ENCODE assay signal across 8 cellular contexts in genomic region chr11:61331636-61332035, GRCh38. TPM values are rescaled to one million over a fixed set of nuclear protein-coding genes. Genes with fewer than 3 reads are reported as not detected.
DNase-seq lines count a peak whose midpoint lies in the region; ATAC-seq and TF ChIP-seq lines count a peak whose summit lies in the region.

No MANE protein-coding gene starts in this region.

- H3K4me3 ChIP-seq in AG09309 (ENCODE audit: control insufficient read depth, low read depth, low read length): peak overlapping the region; percentile 87
- H3K4me3 ChIP-seq in Karpas-422 (ENCODE audit: low read length): peak overlapping the region; percentile 96
- peak overlapping the region; percentile 99 for H3K4me3 ChIP-seq in astrocyte of the cerebellum (ENCODE audit: low read depth, low read length)
- peak overlapping the region; percentile 94 for H3K4me3 ChIP-seq in mucosa of stomach (ENCODE audit: low read length)

- H3K79me2 ChIP-seq in Karpas-422 (ENCODE audit: low read length): peaks cover 79% of the 10 kb centered on the region

- DNase-seq in AG09309 (ENCODE audit: low read depth) (no peak), Karpas-422 (peak; percentile 48), astrocyte of the cerebellum (ENCODE audit: low read depth) (no peak), retina (no peak), DMS53 (lab: John Stamatoyannopoulos, UW) (no peak)

- H3K27ac ChIP-seq in Karpas-422 (ENCODE audit: low read length): no peak overlapping the region

- ATAC-seq in GM18502 (IDR thresholded peaks at IDR 0.05; ENCODE audit: poor library complexity, unreplicated experiment) (no peak), GM18909 (IDR thresholded peaks at IDR 0.05; ENCODE audit: poor library complexity, unreplicated experiment) (no peak)

- in situ Hi-C loops in astrocyte of the cerebellum (cut with HindIII; ENCODE audit: low sequenced_read_pairs): no loop called here

- H3K9me3 ChIP-seq in Karpas-422 (ENCODE audit: low read length) (no peaks in the 10 kb centered on the region), mucosa of stomach (ENCODE audit: control insufficient read depth, low read length) (no peaks in the 10 kb centered on the region)

- no peak overlapping the region for H2AFZ ChIP-seq in Karpas-422 (ENCODE audit: low read length)

- peak overlapping the region; percentile 99 for H3K4me2 ChIP-seq in Karpas-422 (ENCODE audit: low read depth, low read length, poor library complexity, severe bottlenecking)

- H4K20me1 ChIP-seq in Karpas-422 (ENCODE audit: insufficient read depth, low read depth, low read length): peaks cover 24% of the 10 kb centered on the region

- no peaks in the 10 kb centered on the region for H3K9me2 ChIP-seq in Karpas-422 (replicated peaks; ENCODE audit: insufficient read depth, low read length)

- TF ChIP-seq CTCF in AG09309 (IDR thresholded peaks at IDR 0.05; ENCODE audit: control insufficient read depth, insufficient read depth, low read depth, low read length, missing control alignments) (no peak), astrocyte of the cerebellum (IDR thresholded peaks at IDR 0.05; ENCODE audit: low read depth, low read length, missing control alignments) (no peak)

- peak overlapping the region; percentile 94 for H3K9ac ChIP-seq in Karpas-422 (ENCODE audit: low read length)
- peak overlapping the region; percentile 99 for H3K9ac ChIP-seq in mucosa of stomach (ENCODE audit: low read length)

- H3K36me3 ChIP-seq in Karpas-422 (ENCODE audit: insufficient read depth, low read length) (peaks cover 30% of the 10 kb centered on the region; the same call in 1 of the 2 replicates), mucosa of stomach (ENCODE audit: control insufficient read depth, insufficient read depth, low read length) (peaks cover 2% of the 10 kb centered on the region)

- H3K4me1 ChIP-seq in Karpas-422 (ENCODE audit: low read length) (peaks cover 45% of the 10 kb centered on the region), mucosa of stomach (ENCODE audit: control insufficient read depth, insufficient read depth, low read length) (peaks cover 41% of the 10 kb centered on the region)

- H3K27me3 ChIP-seq in Karpas-422 (ENCODE audit: low read length) (no peaks in the 10 kb centered on the region), mucosa of stomach (ENCODE audit: control insufficient read depth, insufficient read depth, low read length) (no peaks in the 10 kb centered on the region)

RNA-seq across cellular contexts. Expression of gene DDB1, which starts 1.3 kb away (rescaled TPM):
- total RNA-seq in Karpas-422 (2014; rRNA removed; shearing (Covaris generic); ENCODE audit: low replicate concordance): 100 and 163 TPM in 2 replicates

RNA-seq across cellular contexts. Expression of gene TKFC, which starts 1.4 kb away (rescaled TPM):
- 72.6 and 92.4 TPM in 2 replicates for total RNA-seq in Karpas-422 (2014; rRNA removed; shearing (Covaris generic); ENCODE audit: low replicate concordance)

RNA-seq across cellular contexts. Expression of gene CYB561A3, which starts 30.0 kb away (rescaled TPM):
- total RNA-seq in Karpas-422 (2014; rRNA removed; shearing (Covaris generic); ENCODE audit: low replicate concordance): 43.8 and 51.3 TPM in 2 replicates

RNA-seq across cellular contexts. Expression of gene TMEM138, which starts 30.5 kb away (rescaled TPM):
- 27.2 and 70.3 TPM in 2 replicates for total RNA-seq in Karpas-422 (2014; rRNA removed; shearing (Covaris generic); ENCODE audit: low replicate concordance)

RNA-seq across cellular contexts. Expression of gene VWCE, which starts 36.5 kb away (rescaled TPM):
- total RNA-seq in Karpas-422 (2014; rRNA removed; shearing (Covaris generic); ENCODE audit: low replicate concordance): 0.07 and 0.32 TPM in 2 replicates
